In genomic region chr22:30607300-30607930, GRCh38 we compare ENCODE assay signal across 1 cellular context.
A peak's percentile ranks its signal among the peaks of the same experiment; 100 is the strongest.
TF ChIP-seq lines count a peak whose summit lies in the region.

No MANE protein-coding gene starts in this region.

TF ChIP-seq in GM12878, 131 proteins besides CTCF, POLR2A, EP300 and RAD21:
- peak; percentile 84; the same call in 1 of the 2 replicates for TF ChIP-seq MLLT1 (IDR thresholded peaks at IDR 0.05)
- 0 out of 2 replicates have a peak, but pooled peaks have one; percentile 15 for TF ChIP-seq MXI1 (IDR thresholded peaks at IDR 0.05; ENCODE audit: low read depth, low read length)
- no peak; the same call in 1 of the 2 replicates for TF ChIP-seq IKZF1 (conservative IDR thresholded peaks at IDR 0.05)
- 0 out of 2 replicates have a peak, but pooled peaks have one; percentile 15 for TF ChIP-seq SMARCA5 (IDR thresholded peaks at IDR 0.05)
- peak; percentile 55; the same call in 1 of the 2 replicates for TF ChIP-seq ZNF24 (IDR thresholded peaks at IDR 0.05)
- TF ChIP-seq RB1 (IDR thresholded peaks at IDR 0.05; ENCODE audit: borderline replicate concordance): no peak
